ENCODE assay signal across 20 cellular contexts in the genomic region with DNA sequence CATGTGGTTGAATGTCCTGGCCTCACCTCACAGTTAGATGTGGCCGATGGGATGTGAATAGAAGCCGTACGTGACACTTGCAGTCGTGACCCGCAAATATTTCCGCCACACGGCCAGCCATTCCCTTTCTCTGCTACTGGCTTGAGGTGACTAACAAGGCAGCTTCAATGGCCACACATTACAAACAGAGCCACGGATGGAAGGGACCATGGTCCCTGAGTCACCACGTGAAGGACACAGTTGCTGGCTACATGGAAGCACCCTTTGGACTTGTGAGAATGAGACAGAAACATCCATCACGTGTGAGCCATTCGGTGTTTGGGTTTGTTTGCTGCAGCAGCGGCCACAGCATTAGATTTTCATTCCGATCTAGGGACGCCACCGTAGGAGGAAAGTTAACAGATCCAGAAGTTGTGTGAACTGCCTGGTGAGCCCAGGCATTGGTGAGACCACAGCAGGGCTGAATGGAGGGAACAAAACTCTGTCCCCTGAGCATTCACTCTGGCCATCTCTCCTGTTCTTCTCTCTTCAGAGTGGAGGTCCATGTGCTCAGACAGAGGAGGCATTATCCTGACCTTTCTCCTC. TPM values are rescaled to one million over a fixed set of nuclear protein-coding genes. Genes with fewer than 3 reads are reported as not detected.
DNase-seq lines count a peak whose midpoint lies in the region; ATAC-seq, FAIRE-seq and TF ChIP-seq lines count a peak whose summit lies in the region.
"Had no signal": no experiment of that assay in that cellular context is flagged by ENCODE, and none has a peak within 500 bp of the region (broad histone marks: within the 10 kb centered on the region; RNA-seq: fewer than 3 reads in every experiment).

No MANE protein-coding gene starts in this region.

- TF ChIP-seq EP300 in esophagus muscularis mucosa (IDR thresholded peaks at IDR 0.05) = no peak
- peak in 1 of 2 experiments; percentile 60; a peak in 1 of 4 replicates for TF ChIP-seq EP300 in HepG2 (IDR thresholded peaks at IDR 0.05; ENCODE audit: low read depth in 2 of 2, low read length in 2 of 2)
- TF ChIP-seq EP300 in HepG2 (CRISPR knock-in tag; IDR thresholded peaks at IDR 0.05; ENCODE audit: borderline replicate concordance) = no peak
- no peak for TF ChIP-seq EP300 in tibial nerve (IDR thresholded peaks at IDR 0.05)

- H3K4me2 ChIP-seq in HepG2 (ENCODE audit: low read depth, low read length) = peak overlapping the region; percentile 30
- H3K4me2 ChIP-seq: KMS-11 had no signal

- in situ Hi-C loops in HepG2 (cut with HindIII; ENCODE audit: extremely low pct_ligation_motif_present, low pct_unique_long_range_greater_than_20kb) = loop anchor here (25.0 kb wide), 1 partner anchor 542 kb away; no protein-coding TSS in a partner anchor
- in situ Hi-C loops in KBM-7 (cut with MboI; ENCODE audit: low pct_unique_long_range_greater_than_20kb, low sequenced_read_pairs) = loop anchor here (25.0 kb wide), 1 partner anchor 192 kb away; no protein-coding TSS in a partner anchor

- peak overlapping the region; percentile 24 for H2AFZ ChIP-seq in HepG2 (ENCODE audit: low read length)

- H3K27ac ChIP-seq in esophagus muscularis mucosa (replicated peaks in 1 of 4) (peak overlapping the region; percentile 13 to 52 (median 37)), HepG2 (ENCODE audit: extremely low read length, insufficient read depth, low read length) (peak overlapping the region; percentile 10), tibial nerve (peak overlapping the region in 3 of 4 donors; percentile 48 to 86 (median 53))
- H3K27ac ChIP-seq: KMS-11, thoracic aorta had no signal

- peak; percentile 91 for ATAC-seq in HepG2
- ATAC-seq in HG02884 (IDR thresholded peaks at IDR 0.05; ENCODE audit: unreplicated experiment) = no peak
- ATAC-seq: activated CD8-positive, alpha-beta T cell treated with anti-CD3 and anti-CD28 coated beads, Interleukin-2, amount 10 ng/mL, durations not matched to agents 7 days and 5 days; SK-N-SH treated with all-trans-retinoic acid at 6 μM for 48 hours had no signal

- peaks cover 0 to 23% (median 18%) of the 10 kb centered on the region in 4 donors for H3K4me1 ChIP-seq in esophagus muscularis mucosa
- H3K4me1 ChIP-seq in HepG2 (ENCODE audit: insufficient read depth, low read length) = peaks cover 25% of the 10 kb centered on the region
- peaks cover 0 to 49% (median 4%) of the 10 kb centered on the region in 4 donors for H3K4me1 ChIP-seq in tibial nerve
- H3K4me1 ChIP-seq: Caco-2 had no signal

- no peaks in the 10 kb centered on the region for H3K79me2 ChIP-seq in HepG2 (ENCODE audit: insufficient read depth, low read length)

- H4K20me1 ChIP-seq in HepG2 (ENCODE audit: insufficient read depth, low read length) = no peaks in the 10 kb centered on the region

- DNase-seq in AG20443 (ENCODE audit: low spot score) = peak; percentile 74
- DNase-seq in esophagus muscularis mucosa (ENCODE audit: extremely low spot score) = no peak
- peak; percentile 74 for DNase-seq in HepG2 (ENCODE audit: low spot score)
- DNase-seq in tibial nerve (ENCODE audit: low spot score in 2 of 2) = no peak
- DNase-seq in KBM-7 = no peak
- DNase-seq in NK-92 (lab: John Stamatoyannopoulos, UW; ENCODE audit: unreplicated experiment) = no peak
- DNase-seq: activated CD8-positive, alpha-beta T cell treated with anti-CD3 and anti-CD28 coated beads, Interleukin-2, amount 10 ng/mL, durations not matched to agents 7 days and 5 days; C1 segment of cervical spinal cord; Caco-2; caudate nucleus; NCI-H1417; NCI-H446; NCI-H82; OCI-M1; stimulated activated naive CD4-positive, alpha-beta T cell treated with Interleukin-2 at 50 U/mL for 16 hours had no signal

- H3K9me3 ChIP-seq in esophagus muscularis mucosa (peaks cover 0 to 5% (median 0%) of the 10 kb centered on the region in 4 donors), HepG2 (ENCODE audit: low read length) (peaks cover 9% of the 10 kb centered on the region; the same call in 1 of the 2 replicates), tibial nerve (peaks cover 0 to 8% (median 0%) of the 10 kb centered on the region in 4 donors)
- H3K9me3 ChIP-seq: Caco-2 had no signal

- CTCF ChIA-PET in HepG2 (lab: Yijun Ruan, JAX; ENCODE audit: low intra/inter-chr PET ratio, low total read pairs) = no interaction called here

- no peaks in the 10 kb centered on the region for H3K36me3 ChIP-seq in esophagus muscularis mucosa
- H3K36me3 ChIP-seq in HepG2 (replicated peaks in 1 of 2; ENCODE audit: control insufficient read depth in 1 of 2, insufficient read depth in 2 of 2, low read length in 2 of 2) = no peaks in the 10 kb centered on the region
- H3K36me3 ChIP-seq in tibial nerve = no peaks in the 10 kb centered on the region
- H3K36me3 ChIP-seq: thoracic aorta had no signal

- peaks cover 0 to 19% (median 0%) of the 10 kb centered on the region in 4 donors for H3K27me3 ChIP-seq in esophagus muscularis mucosa
- 0 out of 5 replicates have a peak, but pooled peaks cover 1 to 10% of the 10 kb centered on the region in 2 experiments for H3K27me3 ChIP-seq in HepG2 (ENCODE audit: control insufficient read depth in 1 of 2, insufficient read depth in 2 of 2, low read length in 2 of 2)
- H3K27me3 ChIP-seq in tibial nerve = peaks cover 0 to 3% of the 10 kb centered on the region in 2 donors

- no TSS peak for BruUV-seq in HepG2 (replicated peaks; lab: Mats Ljungman, UMichigan)

- FAIRE-seq in HepG2 (lab: Jason Lieb, UNC) = peak; percentile 34
- FAIRE-seq: islet of Langerhans had no signal

- TF ChIP-seq RAD21 in HepG2 (CRISPR knock-in tag; IDR thresholded peaks at IDR 0.05) = no peak

- no peak for TF ChIP-seq POLR2A in esophagus muscularis mucosa (IDR thresholded peaks at IDR 0.05; ENCODE audit: low read depth)
- no peak for TF ChIP-seq POLR2A in HepG2 (IDR thresholded peaks at IDR 0.05; ENCODE audit: insufficient read depth in 1 of 2, low read depth in 2 of 2, low read length in 2 of 2)
- TF ChIP-seq POLR2A in tibial nerve (IDR thresholded peaks at IDR 0.05) = no peak

- no peak overlapping the region for H3K4me3 ChIP-seq in esophagus muscularis mucosa
- peak overlapping the region in 1 of 3 experiments; percentile 3; a peak in 1 of 6 replicates for H3K4me3 ChIP-seq in HepG2 (replicated peaks in 1 of 3; ENCODE audit: insufficient read depth in 1 of 3, low read depth in 2 of 3, low read length in 3 of 3)
- no peak overlapping the region for H3K4me3 ChIP-seq in tibial nerve
- H3K4me3 ChIP-seq: thoracic aorta had no signal

- H3K9ac ChIP-seq in HepG2 (ENCODE audit: insufficient read depth, low read depth, low read length) = peak overlapping the region; percentile 4; the same call in 1 of the 2 replicates
- H3K9ac ChIP-seq: KMS-11 had no signal

- WGBS in esophagus muscularis mucosa = 85% methylated on average over 15 of the region's 15 CpGs
- WGBS in HepG2 (ENCODE audit: low lambda C conversion rate) = 30% methylated on average over 13 of the region's 15 CpGs
- 78 to 81% methylated on average over 15 of the region's 15 CpGs for WGBS in tibial nerve, 2 donors

- POLR2A ChIA-PET in HepG2 (lab: Yijun Ruan, JAX) = interaction anchor here (1.2 to 1.7 kb wide), 2 partner anchors 34 to 52 kb away, joined by 3 to 4 read pairs; partner anchors contain the start of gene ADGRD1

- TF ChIP-seq CTCF in esophagus muscularis mucosa (IDR thresholded peaks at IDR 0.05) (no peak), HepG2 (CRISPR knock-in tag; IDR thresholded peaks at IDR 0.05) (no peak), tibial nerve (IDR thresholded peaks at IDR 0.05) (no peak)

- intact Hi-C loops in esophagus muscularis mucosa (cut with DNase I) = no loop called here
- intact Hi-C loops in HepG2 (cut with micrococcal nuclease; ENCODE audit: unreplicated experiment) = no loop called here

RNA-seq across cellular contexts. Expression of gene ADGRD1, which starts 33.5 kb away (rescaled TPM):
- total RNA-seq in esophagus muscularis mucosa = 10 to 100 TPM; 28.2 to 52.4 (median 41.8) TPM
- 0.34 and 0.46 TPM in 2 replicates for total RNA-seq in HepG2 (2016; rRNA removed; fragmentation: Illumina TruSeq; extraction: Trizol)
- 0.26 and 0.30 TPM in 2 replicates for total RNA-seq in HepG2 (2016; cell fraction: cytosol; rRNA removed; fragmentation: Illumina TruSeq; extraction: Trizol; ENCODE audit: low read depth)
- total RNA-seq in HepG2 (2016; cell fraction: insoluble cytoplasmic fraction; rRNA removed; fragmentation: Illumina TruSeq; extraction: Trizol) = 0.27 and 0.35 TPM in 2 replicates
- total RNA-seq in HepG2 (2016; cell fraction: membrane; rRNA removed; fragmentation: Illumina TruSeq; extraction: Trizol) = 0.28 and 0.38 TPM in 2 replicates
- 0.47 and 0.62 TPM in 2 replicates for total RNA-seq in HepG2 (2016; cell fraction: nucleus; rRNA removed; fragmentation: Illumina TruSeq; extraction: Trizol)
- 12.4 and 25.0 TPM in 2 replicates for polyA plus RNA-seq in HepG2 (2011; rRNA removed)
- polyA plus RNA-seq in HepG2 (2011; cell fraction: cytosol; rRNA removed) = 6.9 and 10.2 TPM in 2 replicates
- polyA plus RNA-seq in HepG2 (2011; cell fraction: nucleus; rRNA removed) = 71.2 and 100 TPM in 2 replicates
- polyA plus RNA-seq in HepG2 (2012) = 32.9 and 44.4 TPM in 2 replicates
- polyA plus RNA-seq in HepG2 (2016; cell fraction: cytosol; fragmentation: Illumina TruSeq; extraction: Trizol; ENCODE audit: low read depth) = 0.14 TPM in 1 of 2 replicates, not detected in the other
- polyA plus RNA-seq in HepG2 (2016; cell fraction: insoluble cytoplasmic fraction; fragmentation: Illumina TruSeq; extraction: Trizol; ENCODE audit: low read depth) = 0.26 and 0.38 TPM in 2 replicates
- polyA plus RNA-seq in HepG2 (2016; cell fraction: membrane; fragmentation: Illumina TruSeq; extraction: Trizol; ENCODE audit: low read depth) = 0.05 TPM in 1 of 2 replicates, not detected in the other
- polyA plus RNA-seq in HepG2 (2016; cell fraction: nucleus; fragmentation: Illumina TruSeq; extraction: Trizol; ENCODE audit: insufficient read depth, low read depth) = 0.79 and 1.0 TPM in 2 replicates
- 2.3 and 27.8 TPM in 2 replicates for polyA minus RNA-seq in HepG2 (2011; rRNA and poly(A)+ RNA removed; ENCODE audit: low replicate concordance)
- 3.3 and 10.6 TPM in 2 replicates for polyA minus RNA-seq in HepG2 (2011; cell fraction: cytosol; rRNA and poly(A)+ RNA removed)
- 26.3 and 39.8 TPM in 2 replicates for polyA minus RNA-seq in HepG2 (2011; cell fraction: nucleus; rRNA and poly(A)+ RNA removed)
- 100 to 1,000 TPM in 3 of 4 donors, 10 to 100 TPM in 1; 99.0 to 179 (median 125) TPM for total RNA-seq in tibial nerve
- total RNA-seq: activated CD8-positive, alpha-beta T cell treated with anti-CD3 and anti-CD28 coated beads, Interleukin-2, amount 10 ng/mL, durations not matched to agents 7 days and 5 days had no signal

RNA-seq across cellular contexts. Expression of gene RAN, which starts 48.3 kb away (rescaled TPM):
- 100 to 1,000 TPM; 157 to 211 (median 197) TPM for total RNA-seq in esophagus muscularis mucosa
- 1,630 and 2,526 TPM in 2 replicates for total RNA-seq in HepG2 (2016; rRNA removed; fragmentation: Illumina TruSeq; extraction: Trizol)
- total RNA-seq in HepG2 (2016; cell fraction: cytosol; rRNA removed; fragmentation: Illumina TruSeq; extraction: Trizol; ENCODE audit: low read depth) = 453 and 456 TPM in 2 replicates
- total RNA-seq in HepG2 (2016; cell fraction: insoluble cytoplasmic fraction; rRNA removed; fragmentation: Illumina TruSeq; extraction: Trizol) = 1,637 and 2,557 TPM in 2 replicates
- 837 and 870 TPM in 2 replicates for total RNA-seq in HepG2 (2016; cell fraction: membrane; rRNA removed; fragmentation: Illumina TruSeq; extraction: Trizol)
- total RNA-seq in HepG2 (2016; cell fraction: nucleus; rRNA removed; fragmentation: Illumina TruSeq; extraction: Trizol) = 527 and 560 TPM in 2 replicates
- polyA plus RNA-seq in HepG2 (2011; rRNA removed) = 996 and 1,335 TPM in 2 replicates
- polyA plus RNA-seq in HepG2 (2011; cell fraction: cytosol; rRNA removed) = 979 and 1,087 TPM in 2 replicates
- polyA plus RNA-seq in HepG2 (2011; cell fraction: nucleus; rRNA removed) = 385 and 550 TPM in 2 replicates
- polyA plus RNA-seq in HepG2 (2012) = 1,088 and 1,104 TPM in 2 replicates
- polyA plus RNA-seq in HepG2 (2016; cell fraction: cytosol; fragmentation: Illumina TruSeq; extraction: Trizol; ENCODE audit: low read depth) = 580 and 585 TPM in 2 replicates
- polyA plus RNA-seq in HepG2 (2016; cell fraction: insoluble cytoplasmic fraction; fragmentation: Illumina TruSeq; extraction: Trizol; ENCODE audit: low read depth) = 2,503 and 2,588 TPM in 2 replicates
- polyA plus RNA-seq in HepG2 (2016; cell fraction: membrane; fragmentation: Illumina TruSeq; extraction: Trizol; ENCODE audit: low read depth) = 756 and 768 TPM in 2 replicates
- polyA plus RNA-seq in HepG2 (2016; cell fraction: nucleus; fragmentation: Illumina TruSeq; extraction: Trizol; ENCODE audit: insufficient read depth, low read depth) = 908 and 932 TPM in 2 replicates
- 405 and 954 TPM in 2 replicates for polyA minus RNA-seq in HepG2 (2011; rRNA and poly(A)+ RNA removed; ENCODE audit: low replicate concordance)
- 424 and 441 TPM in 2 replicates for polyA minus RNA-seq in HepG2 (2011; cell fraction: cytosol; rRNA and poly(A)+ RNA removed)
- polyA minus RNA-seq in HepG2 (2011; cell fraction: nucleus; rRNA and poly(A)+ RNA removed) = 138 and 202 TPM in 2 replicates
- total RNA-seq in tibial nerve = 100 to 1,000 TPM; 105 to 155 (median 124) TPM

Comparison
In these comparisons a context has a peak if more than half of its experiments do, and no peak if none do; other contexts are left out.
1. DNase-seq: peak in AG20443 (single experiment) and HepG2 (single experiment); none in esophagus muscularis mucosa (single experiment), tibial nerve (0 of 2), KBM-7 (single experiment) and NK-92 (single experiment).
2. RNA of gene ADGRD1, which starts 33.5 kb away (total RNA-seq): 99.0 to 179 TPM in tibial nerve and 28.2 to 52.4 TPM in esophagus muscularis mucosa; 0.26 to 0.62 TPM in HepG2; every median in the first group is over 10 times any median in the second.
3. Peak in every context shown above with its lines, with median percentiles within 50 percentile points of each other: H3K27ac ChIP-seq.